Comparison of ENCODE assay signal across 21 cellular contexts in genomic region chr2:111908578-111908977, GRCh38. TPM values are rescaled to one million over a fixed set of nuclear protein-coding genes. Genes with fewer than 3 reads are reported as not detected.
DNase-seq lines count a peak whose midpoint lies in the region; ATAC-seq and TF ChIP-seq lines count a peak whose summit lies in the region.
"Had no signal": no experiment of that assay in that cellular context is flagged by ENCODE, and none has a peak within 500 bp of the region (broad histone marks: within the 10 kb centered on the region; RNA-seq: fewer than 3 reads in every experiment).

No MANE protein-coding gene starts in this region.

- H3K36me3 ChIP-seq in endodermal cell (ENCODE audit: control insufficient read depth, insufficient read depth, low read length) (peaks cover 7% of the 10 kb centered on the region), lower lobe of right lung (no peaks in the 10 kb centered on the region), smooth muscle cell (ENCODE audit: low read depth) (no peaks in the 10 kb centered on the region), left lung (no peaks in the 10 kb centered on the region)
- H3K36me3 ChIP-seq: ovary had no signal

- H3K9me3 Mint-ChIP-seq in endodermal cell: no peaks in the 10 kb centered on the region
- H3K9me3 Mint-ChIP-seq: activated CD4-positive, alpha-beta memory T cell treated with anti-CD3 and anti-CD28 coated beads for 36 hours; CD4-positive, CD25-positive, alpha-beta regulatory T cell had no signal

- H3K27me3 Mint-ChIP-seq in endodermal cell (ENCODE audit: insufficient read depth): no peaks in the 10 kb centered on the region

- peaks cover 54% of the 10 kb centered on the region for H3K4me1 Mint-ChIP-seq in endodermal cell

- DNase-seq in endodermal cell (no peak), lower lobe of right lung (no peak), smooth muscle cell (lab: John Stamatoyannopoulos, UW; ENCODE audit: unreplicated experiment) (no peak), amniotic stem cell (lab: John Stamatoyannopoulos, UW) (no peak), left lung (no peak), NCI-H1048 (lab: John Stamatoyannopoulos, UW) (no peak), GM19238 (ENCODE audit: insufficient read length, low spot score) (no peak)
- DNase-seq: activated CD4-positive, alpha-beta memory T cell treated with anti-CD3 and anti-CD28 coated beads for 36 hours; activated gamma-delta T cell; CD4-positive, CD25-positive, alpha-beta regulatory T cell; DMS 273 treated with DMSO at 0.1 percent for 48 hours; H7; hippocampal formation; NCI-H1436 treated with DMSO at 0.1 percent for 48 hours; NCI-H524 treated with DMSO at 0.1 percent for 48 hours; ovary; SK-N-SH; T-helper 9 cell had no signal

- H3K9ac ChIP-seq in endodermal cell (ENCODE audit: extremely low read depth, low read length, poor library complexity, severe bottlenecking) (peak overlapping the region; percentile 6), smooth muscle cell (ENCODE audit: low read depth) (no peak overlapping the region)
- H3K9ac ChIP-seq: SK-N-SH had no signal

- no peak overlapping the region for H2AFZ ChIP-seq in smooth muscle cell (ENCODE audit: low read depth)

- ATAC-seq in lower lobe of right lung: no peak
- ATAC-seq in left lung: no peak

- H3K4me3 ChIP-seq in endodermal cell (ENCODE audit: low read length): peak overlapping the region; percentile 59
- no peak overlapping the region for H3K4me3 ChIP-seq in lower lobe of right lung
- H3K4me3 ChIP-seq in smooth muscle cell: no peak overlapping the region
- no peak overlapping the region for H3K4me3 ChIP-seq in left lung
- H3K4me3 ChIP-seq: ovary had no signal

- H4K20me1 ChIP-seq in smooth muscle cell (ENCODE audit: low read depth): no peaks in the 10 kb centered on the region

- H3K27me3 ChIP-seq in endodermal cell (ENCODE audit: control insufficient read depth, insufficient read depth, low read length, poor library complexity, severe bottlenecking) (no peaks in the 10 kb centered on the region), lower lobe of right lung (ENCODE audit: low read depth) (no peaks in the 10 kb centered on the region), smooth muscle cell (ENCODE audit: low read depth) (no peaks in the 10 kb centered on the region), left lung (no peaks in the 10 kb centered on the region)
- H3K27me3 ChIP-seq: ovary had no signal

- intact Hi-C loops in lower lobe of right lung (cut with DNase I): no loop called here
- intact Hi-C loops in left lung (cut with DNase I): no loop called here

- peak overlapping the region; percentile 87; the same call in 1 of the 2 replicates for H3K27ac ChIP-seq in VCaP
- H3K27ac ChIP-seq in endodermal cell (ENCODE audit: low read depth, low read length): no peak overlapping the region
- H3K27ac ChIP-seq in lower lobe of right lung: peak overlapping the region; percentile 7
- peak overlapping the region; percentile 46 for H3K27ac ChIP-seq in smooth muscle cell (ENCODE audit: low read depth)
- H3K27ac ChIP-seq in left lung: no peak overlapping the region
- H3K27ac ChIP-seq: epithelial cell of prostate had no signal

- no peaks in the 10 kb centered on the region for H3K9me3 ChIP-seq in endodermal cell (ENCODE audit: control insufficient read depth, low read length)
- no peaks in the 10 kb centered on the region for H3K9me3 ChIP-seq in lower lobe of right lung
- no peaks in the 10 kb centered on the region for H3K9me3 ChIP-seq in smooth muscle cell (replicated peaks; ENCODE audit: low read depth)
- no peaks in the 10 kb centered on the region for H3K9me3 ChIP-seq in left lung
- H3K9me3 ChIP-seq: ovary, SK-N-SH had no signal

- H3K36me3 Mint-ChIP-seq in endodermal cell (ENCODE audit: low read depth): no peaks in the 10 kb centered on the region
- H3K36me3 Mint-ChIP-seq: activated CD4-positive, alpha-beta memory T cell treated with anti-CD3 and anti-CD28 coated beads for 36 hours; CD4-positive, CD25-positive, alpha-beta regulatory T cell had no signal

- H3K4me2 ChIP-seq in smooth muscle cell: peak overlapping the region; percentile 66
- H3K4me2 ChIP-seq: SK-N-SH had no signal

- H3F3A ChIP-seq in smooth muscle cell (ENCODE audit: low read depth): no peaks in the 10 kb centered on the region

- peak overlapping the region; percentile 17 for H3K4me3 Mint-ChIP-seq in endodermal cell
- H3K4me3 Mint-ChIP-seq: activated CD4-positive, alpha-beta memory T cell treated with anti-CD3 and anti-CD28 coated beads for 36 hours; CD4-positive, CD25-positive, alpha-beta regulatory T cell had no signal

- H3K4me1 ChIP-seq in endodermal cell (ENCODE audit: control insufficient read depth, insufficient read depth, low read length) (peaks cover 35% of the 10 kb centered on the region), lower lobe of right lung (peaks cover 72% of the 10 kb centered on the region), smooth muscle cell (ENCODE audit: low read depth) (peaks cover 39% of the 10 kb centered on the region), left lung (peaks cover 20 to 77% of the 10 kb centered on the region in 2 donors)

- peak overlapping the region; percentile 75 for H3K27ac Mint-ChIP-seq in endodermal cell
- H3K27ac Mint-ChIP-seq: activated CD4-positive, alpha-beta memory T cell treated with anti-CD3 and anti-CD28 coated beads for 36 hours; CD4-positive, CD25-positive, alpha-beta regulatory T cell had no signal

- H3K79me2 ChIP-seq in smooth muscle cell (ENCODE audit: low read depth): peaks cover 52% of the 10 kb centered on the region

- TF ChIP-seq CTCF in VCaP (conservative IDR thresholded peaks at IDR 0.05) (no peak), endodermal cell (conservative IDR thresholded peaks at IDR 0.05) (no peak), lower lobe of right lung (IDR thresholded peaks at IDR 0.05) (no peak), smooth muscle cell (IDR thresholded peaks at IDR 0.05; ENCODE audit: borderline replicate concordance, insufficient read depth, poor library complexity, severe bottlenecking) (no peak), left lung (IDR thresholded peaks at IDR 0.05) (no peak)

- WGBS in endodermal cell (ENCODE audit: insufficient coverage in 1 of 2, insufficient read length in 1 of 2), 2 experiments: 100% methylated on average over 1 of the region's 1 CpG; no CpG with 5 or more reads in 1 of the 2 experiments
- 74% methylated on average over 1 of the region's 1 CpG for WGBS in smooth muscle cell (ENCODE audit: low lambda C conversion rate)

RNA-seq across cellular contexts. Expression of gene MERTK, which starts 10.2 kb away (rescaled TPM):
- total RNA-seq in endodermal cell: 10 to 100 TPM; 22.3 to 36.6 TPM
- 11.9 TPM for polyA plus RNA-seq in endodermal cell (2013, experiment 1 of 2)
- 10.9 TPM for polyA plus RNA-seq in endodermal cell (2013, experiment 2 of 2)
- 20.7 TPM for total RNA-seq in lower lobe of right lung
- 9.4 and 13.0 TPM in 2 replicates for total RNA-seq in smooth muscle cell
- polyA plus RNA-seq in smooth muscle cell: 4.6 and 5.1 TPM in 2 replicates
- total RNA-seq in left lung: 10 to 100 TPM; 21.5 to 42.8 TPM
- total RNA-seq: RPMI7951 had no signal
- polyA plus RNA-seq: CD4-positive, CD25-positive, alpha-beta regulatory T cell had no signal

RNA-seq across cellular contexts. Expression of gene ANAPC1, which starts 24.6 kb away (rescaled TPM):
- total RNA-seq in endodermal cell: 10 to 100 TPM; 74.5 to 79.9 TPM
- polyA plus RNA-seq in endodermal cell (2013, experiment 1 of 2): 33.4 TPM
- 31.3 TPM for polyA plus RNA-seq in endodermal cell (2013, experiment 2 of 2)
- 32.2 TPM for total RNA-seq in lower lobe of right lung
- total RNA-seq in smooth muscle cell: 33.8 and 39.7 TPM in 2 replicates
- 8.4 and 11.9 TPM in 2 replicates for polyA plus RNA-seq in smooth muscle cell
- total RNA-seq in left lung: 10 to 100 TPM; 22.3 to 35.0 TPM

Comparison
In these comparisons a context has a peak if more than half of its experiments do, and no peak if none do; other contexts are left out.
1. H3K27ac ChIP-seq: peak in VCaP (single experiment), lower lobe of right lung (single experiment) and smooth muscle cell (single experiment); none in endodermal cell (single experiment) and left lung (0 of 2).